In genomic region chr22:40414838-40415505, GRCh38 we compare ENCODE assay signal across 8 cellular contexts. TPM values are rescaled to one million over a fixed set of nuclear protein-coding genes. Genes with fewer than 3 reads are reported as not detected.
DNase-seq lines count a peak whose midpoint lies in the region; ATAC-seq and TF ChIP-seq lines count a peak whose summit lies in the region.

No MANE protein-coding gene starts in this region.

- H3K79me2 ChIP-seq in SU-DHL-6 (ENCODE audit: insufficient read depth, low read length): no peaks in the 10 kb centered on the region; the same call in 1 of the 2 replicates

- H3K9me2 ChIP-seq in SU-DHL-6 (replicated peaks; ENCODE audit: insufficient read depth, low read length): no peaks in the 10 kb centered on the region

- H2AFZ ChIP-seq in SU-DHL-6 (ENCODE audit: low read depth, low read length, severe bottlenecking): no peak overlapping the region

- no peak overlapping the region for H3K4me3 ChIP-seq in SU-DHL-6 (ENCODE audit: insufficient read depth, low read length, poor library complexity, severe bottlenecking)
- no peak overlapping the region for H3K4me3 ChIP-seq in left lung

- H3K27me3 ChIP-seq in SU-DHL-6 (ENCODE audit: low read length) (no peaks in the 10 kb centered on the region), left lung (no peaks in the 10 kb centered on the region)

- H3K9me3 Mint-ChIP-seq in CD14-positive monocyte: no peaks in the 10 kb centered on the region

- intact Hi-C loops in CD14-positive monocyte (cut with micrococcal nuclease) (no loop called here), left lung (cut with DNase I) (no loop called here)

- peak overlapping the region; percentile 90 to 96 (median 94) for H3K27ac Mint-ChIP-seq in CD14-positive monocyte

- H3K4me1 ChIP-seq in left lung: peaks cover 0 to 32% of the 10 kb centered on the region in 2 donors

- TF ChIP-seq POLR2A in GM18526 (IDR thresholded peaks at IDR 0.05; ENCODE audit: extremely low read depth, insufficient read length): peak; percentile 36

- no peak for TF ChIP-seq CTCF in CD14-positive monocyte (IDR thresholded peaks at IDR 0.05)
- TF ChIP-seq CTCF in SU-DHL-6 (IDR thresholded peaks at IDR 0.05; ENCODE audit: insufficient read depth, low read length, poor library complexity, severe bottlenecking): no peak
- TF ChIP-seq CTCF in left lung (IDR thresholded peaks at IDR 0.05): no peak

- no peaks in the 10 kb centered on the region for H4K20me1 ChIP-seq in SU-DHL-6 (ENCODE audit: low read depth, low read length)

- H3K27me3 Mint-ChIP-seq in CD14-positive monocyte (ENCODE audit: low read depth in 3 of 3): no peaks in the 10 kb centered on the region

- H3K36me3 ChIP-seq in SU-DHL-6 (ENCODE audit: low read length) (no peaks in the 10 kb centered on the region), left lung (peaks cover 5 to 87% of the 10 kb centered on the region in 2 donors)

- peak overlapping the region; percentile 58 for H3K9ac ChIP-seq in SU-DHL-6 (ENCODE audit: low read length)

- ATAC-seq in left lung: no peak

- H3K36me3 Mint-ChIP-seq in CD14-positive monocyte: peaks cover 61 to 83% of the 10 kb centered on the region in 2 donors

- H3F3A ChIP-seq in SU-DHL-6 (ENCODE audit: insufficient read depth): peaks cover 85% of the 10 kb centered on the region

- no peaks in the 10 kb centered on the region for H3K9me3 ChIP-seq in SU-DHL-6 (ENCODE audit: insufficient read depth, low read length)
- H3K9me3 ChIP-seq in left lung: no peaks in the 10 kb centered on the region

- DNase-seq in CD14-positive monocyte (ENCODE audit: low spot score): peak; percentile 25
- DNase-seq in left lung: peak; percentile 31 to 64
- no peak for DNase-seq in stimulated activated naive CD4-positive, alpha-beta T cell (lab: John Stamatoyannopoulos, UW)
- no peak for DNase-seq in C1 segment of cervical spinal cord (lab: John Stamatoyannopoulos, UW)
- DNase-seq in NCI-H1436 (lab: John Stamatoyannopoulos, UW): no peak
- DNase-seq in NCI-H446 treated with DMSO at 0.1 percent for 48 hours (lab: John Stamatoyannopoulos, UW): no peak

- H3K4me2 ChIP-seq in SU-DHL-6 (ENCODE audit: low read depth, low read length, poor library complexity, severe bottlenecking): peak overlapping the region; percentile 61

- H3K27ac ChIP-seq in SU-DHL-6 (ENCODE audit: low read depth, low read length) (peak overlapping the region; percentile 95), left lung (peak overlapping the region in 1 of 2 donors; percentile 65)

- H3K4me1 Mint-ChIP-seq in CD14-positive monocyte: peaks cover 51% of the 10 kb centered on the region

- H3K4me3 Mint-ChIP-seq in CD14-positive monocyte: peak overlapping the region; percentile 63 to 73

RNA-seq across cellular contexts. Expression of gene SGSM3, which starts 44.6 kb away (rescaled TPM):
- polyA plus RNA-seq in CD14-positive monocyte: 10 to 100 TPM; 27.9 to 29.1 TPM
- total RNA-seq in left lung: 10 to 100 TPM; 66.9 to 76.7 TPM

Comparison
In these comparisons a context has a peak if more than half of its experiments do, and no peak if none do; other contexts are left out.
1. DNase-seq: peak in CD14-positive monocyte (single experiment) and left lung (2 of 2); none in stimulated activated naive CD4-positive, alpha-beta T cell (0 of 6), C1 segment of cervical spinal cord (0 of 14), NCI-H1436 (single experiment) and NCI-H446 treated with DMSO at 0.1 percent for 48 hours (single experiment).